Comparison of ENCODE assay signal across 1 cellular context in genomic region chr6:36329798-36330291, GRCh38.
A peak's percentile ranks its signal among the peaks of the same experiment; 100 is the strongest.
TF ChIP-seq lines count a peak whose summit lies in the region.

No MANE protein-coding gene starts in this region.

TF ChIP-seq in HepG2, 621 proteins besides CTCF, POLR2A, EP300 and RAD21:
- no peak for TF ChIP-seq ZNF572 (CRISPR knock-in tag; IDR thresholded peaks at IDR 0.05)
- no peak for TF ChIP-seq DPF2 (CRISPR knock-in tag; IDR thresholded peaks at IDR 0.05; ENCODE audit: borderline replicate concordance, low read depth)
- no peak for TF ChIP-seq RFX3 (CRISPR knock-in tag; IDR thresholded peaks at IDR 0.05)
- 0 out of 2 replicates have a peak, but pooled peaks have one; percentile 28 for TF ChIP-seq TRIM22 (IDR thresholded peaks at IDR 0.05)
- no peak for TF ChIP-seq ZNF138 (CRISPR knock-in tag; IDR thresholded peaks at IDR 0.05; ENCODE audit: low read depth)
- TF ChIP-seq ZFX (CRISPR knock-in tag; IDR thresholded peaks at IDR 0.05; ENCODE audit: low read depth), result no peak
- no peak for TF ChIP-seq PAF1 (CRISPR knock-in tag; IDR thresholded peaks at IDR 0.05)
TF ChIP-seq in HepG2: peak in this region for 1.
